In the genomic region with DNA sequence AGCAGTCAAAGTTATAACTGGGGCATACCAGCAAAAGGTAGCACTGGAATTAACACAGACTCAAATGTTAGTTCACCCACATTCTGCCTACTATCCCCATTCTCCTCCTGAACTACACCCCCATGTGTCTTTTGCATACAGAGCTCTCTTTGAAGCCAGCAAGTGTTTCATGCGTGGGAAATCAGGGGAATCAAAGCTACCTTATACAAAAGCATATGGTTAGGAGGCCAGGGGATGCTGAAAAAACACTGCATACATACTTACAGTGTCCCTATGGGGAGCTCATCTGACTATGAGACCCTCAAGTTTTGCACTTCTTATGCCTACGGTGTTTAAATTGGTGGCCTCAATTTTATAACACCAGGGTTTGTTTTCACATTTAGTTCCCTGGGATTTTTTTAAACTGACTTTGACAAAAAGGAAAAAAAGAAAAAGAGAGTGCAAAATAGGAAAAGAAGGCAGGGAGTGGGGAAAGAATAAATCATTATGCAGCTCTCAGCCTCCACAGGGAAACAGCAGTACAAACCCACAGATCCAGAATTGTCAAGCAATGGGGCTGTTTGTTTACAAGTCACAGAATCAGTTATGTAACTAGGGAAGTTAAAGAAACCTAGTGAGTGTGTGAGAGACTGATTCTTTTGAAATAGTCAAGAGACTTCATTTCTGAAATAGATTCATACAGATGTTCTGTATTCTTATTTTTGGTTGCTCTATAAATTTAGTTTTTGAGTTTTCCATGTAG, we compare ENCODE assay signal across 20 cellular contexts. TPM values are rescaled to one million over a fixed set of nuclear protein-coding genes. Genes with fewer than 3 reads are reported as not detected.
DNase-seq lines count a peak whose midpoint lies in the region; ATAC-seq, FAIRE-seq and TF ChIP-seq lines count a peak whose summit lies in the region.
"Had no signal": no experiment of that assay in that cellular context is flagged by ENCODE, and none has a peak within 500 bp of the region (broad histone marks: within the 10 kb centered on the region; RNA-seq: fewer than 3 reads in every experiment).

No MANE protein-coding gene starts in this region.

- no peaks in the 10 kb centered on the region for H3K9me3 Mint-ChIP-seq in type B pancreatic cell
- H3K9me3 Mint-ChIP-seq: activated CD4-positive, alpha-beta memory T cell treated with anti-CD3 and anti-CD28 coated beads, Interleukin-2, amount 10 ng/mL, durations not matched to agents 7 days and 5 days; activated naive CD8-positive, alpha-beta T cell treated with anti-CD3 and anti-CD28 coated beads for 36 hours; activated T-cell treated with anti-CD3 and anti-CD28 coated beads, Interleukin-2, amount 50 U/mL, for 72 hours; stimulated activated effector memory CD8-positive, alpha-beta T cell treated with anti-CD3 and anti-CD28 coated beads, Interleukin-12 subunit alpha, Interleukin-12 subunit beta, amount 100 ng/mL, for 72 hours had no signal

- H3K27me3 Mint-ChIP-seq in type B pancreatic cell: no peaks in the 10 kb centered on the region
- H3K27me3 Mint-ChIP-seq: progenitor cell of endocrine pancreas had no signal

- H2AFZ ChIP-seq in K562 (ENCODE audit: low read depth, low read length): peak overlapping the region; percentile 62
- H2AFZ ChIP-seq: hepatocyte had no signal

- no peak overlapping the region for H3K4me2 ChIP-seq in K562 (ENCODE audit: insufficient read depth, low read length)
- H3K4me2 ChIP-seq: hepatocyte had no signal

- H3K9me3 ChIP-seq in K562 (replicated peaks; ENCODE audit: control insufficient read depth, insufficient read depth, low read depth, low read length): no peaks in the 10 kb centered on the region
- H3K9me3 ChIP-seq: breast epithelium, spleen had no signal

- H3K36me3 ChIP-seq in K562 (ENCODE audit: control insufficient read depth, insufficient read depth, low read length): no peaks in the 10 kb centered on the region
- H3K36me3 ChIP-seq in brain microvascular endothelial cell (replicated peaks): no peaks in the 10 kb centered on the region
- H3K36me3 ChIP-seq: breast epithelium, spleen had no signal

- H3K9me1 ChIP-seq in K562 (ENCODE audit: control insufficient read depth, insufficient read depth, low read length): no peaks in the 10 kb centered on the region

- H3K27me3 ChIP-seq in K562 (ENCODE audit: control insufficient read depth in 2 of 2, insufficient read depth in 2 of 2, low read length in 2 of 2) (no peaks in the 10 kb centered on the region), brain microvascular endothelial cell (replicated peaks) (no peaks in the 10 kb centered on the region)
- H3K27me3 ChIP-seq: breast epithelium, spleen had no signal

- H4K20me1 ChIP-seq in K562 (replicated peaks; ENCODE audit: control insufficient read depth, insufficient read depth, low read length): no peaks in the 10 kb centered on the region

- H3K4me1 ChIP-seq in K562 (replicated peaks in 1 of 2; ENCODE audit: control insufficient read depth in 2 of 2, insufficient read depth in 2 of 2, low read length in 2 of 2): no peaks in the 10 kb centered on the region
- H3K4me1 ChIP-seq: breast epithelium had no signal

- FAIRE-seq in K562 (lab: Jason Lieb, UNC): no peak

- H3K4me3 Mint-ChIP-seq in type B pancreatic cell: no peak overlapping the region
- H3K4me3 Mint-ChIP-seq: activated CD4-positive, alpha-beta memory T cell treated with anti-CD3 and anti-CD28 coated beads, Interleukin-2, amount 10 ng/mL, durations not matched to agents 7 days and 5 days; activated naive CD8-positive, alpha-beta T cell treated with anti-CD3 and anti-CD28 coated beads for 36 hours; activated T-cell treated with anti-CD3 and anti-CD28 coated beads, Interleukin-2, amount 50 U/mL, for 72 hours; stimulated activated effector memory CD8-positive, alpha-beta T cell treated with anti-CD3 and anti-CD28 coated beads, Interleukin-12 subunit alpha, Interleukin-12 subunit beta, amount 100 ng/mL, for 72 hours had no signal

- no TSS peak for BruUV-seq in K562 (replicated peaks; lab: Mats Ljungman, UMichigan)

- no peak for ATAC-seq in K562
- ATAC-seq: activated T-cell treated with anti-CD3 and anti-CD28 coated beads, Interleukin-2, amount 50 U/mL, for 72 hours; stimulated activated effector memory CD8-positive, alpha-beta T cell treated with anti-CD3 and anti-CD28 coated beads, Interleukin-12 subunit alpha, Interleukin-12 subunit beta, amount 100 ng/mL, for 72 hours had no signal

- TF ChIP-seq RAD21 in K562 (CRISPR knock-in tag; conservative IDR thresholded peaks at IDR 0.05 in 1 of 2, IDR thresholded peaks at IDR 0.05 in 1 of 2): no peak

- no peak for TF ChIP-seq CTCF in NB4 (IDR thresholded peaks at IDR 0.05; ENCODE audit: low read depth, low read length)
- no peak for TF ChIP-seq CTCF in K562 (IDR thresholded peaks at IDR 0.05 in 2 of 3, conservative IDR thresholded peaks at IDR 0.05 in 1 of 3; ENCODE audit: insufficient read depth in 2 of 3, low read depth in 1 of 3, low read length in 3 of 3)
- no peak for TF ChIP-seq CTCF in brain microvascular endothelial cell (IDR thresholded peaks at IDR 0.05; ENCODE audit: low read depth, low read length, missing control alignments)
- TF ChIP-seq CTCF in type B pancreatic cell (conservative IDR thresholded peaks at IDR 0.05): no peak

- TF ChIP-seq POLR2A in NB4 (IDR thresholded peaks at IDR 0.05; ENCODE audit: extremely low read depth, insufficient read length) (no peak), K562 (conservative IDR thresholded peaks at IDR 0.05) (no peak)

- POLR2A ChIA-PET in K562 (lab: Yijun Ruan, JAX): no interaction called here

- intact Hi-C loops in K562 (cut with micrococcal nuclease): no loop called here

- DNase-seq in Ammon's horn (ENCODE audit: low spot score) (peak; percentile 76), NB4 (ENCODE audit: low read depth) (peak; percentile 44), K562 (ENCODE audit: extremely low read depth in 1 of 4, low spot score in 3 of 4) (no peak), midbrain (lab: John Stamatoyannopoulos, UW) (peak; percentile 62), brain microvascular endothelial cell (no peak), COLO829 (ENCODE audit: low spot score) (no peak), type B pancreatic cell (ENCODE audit: extremely low spot score, unreplicated experiment) (no peak)
- DNase-seq in NK-92 treated with Interleukin-12 subunit alpha and Interleukin-12 subunit beta, amount 100 ng/mL, for 24 hours (lab: John Stamatoyannopoulos, UW): no peak
- DNase-seq: ACHN; activated CD4-positive, alpha-beta memory T cell treated with anti-CD3 and anti-CD28 coated beads, Interleukin-2, amount 10 ng/mL, durations not matched to agents 7 days and 5 days; activated naive CD8-positive, alpha-beta T cell treated with anti-CD3 and anti-CD28 coated beads for 36 hours; activated T-cell treated with anti-CD3 and anti-CD28 coated beads, Interleukin-2, amount 50 U/mL, for 72 hours; EL; NCI-H187; NCI-H510A treated with DMSO at 0.1 percent for 48 hours; spleen had no signal

- CTCF ChIA-PET in K562 (lab: Yijun Ruan, JAX; ENCODE audit: low intra/inter-chr PET ratio): no interaction called here

- peaks cover 5% of the 10 kb centered on the region for H3K4me1 Mint-ChIP-seq in type B pancreatic cell (ENCODE audit: unreplicated experiment)
- H3K4me1 Mint-ChIP-seq: activated CD4-positive, alpha-beta memory T cell treated with anti-CD3 and anti-CD28 coated beads, Interleukin-2, amount 10 ng/mL, durations not matched to agents 7 days and 5 days; activated naive CD8-positive, alpha-beta T cell treated with anti-CD3 and anti-CD28 coated beads for 36 hours; stimulated activated effector memory CD8-positive, alpha-beta T cell treated with anti-CD3 and anti-CD28 coated beads, Interleukin-12 subunit alpha, Interleukin-12 subunit beta, amount 100 ng/mL, for 72 hours had no signal

- in situ Hi-C loops in K562 (cut with MboI) (no loop called here), brain microvascular endothelial cell (cut with HindIII; ENCODE audit: low pct_ligation_motif_present, low sequenced_read_pairs) (no loop called here)

- no peak overlapping the region for H3K27ac ChIP-seq in K562 (ENCODE audit: extremely low read depth, low read depth, low read length)
- H3K27ac ChIP-seq in brain microvascular endothelial cell: no peak overlapping the region
- H3K27ac ChIP-seq: breast epithelium, hepatocyte, spleen had no signal

- no peaks in the 10 kb centered on the region for H3K36me3 Mint-ChIP-seq in type B pancreatic cell
- H3K36me3 Mint-ChIP-seq: activated naive CD8-positive, alpha-beta T cell treated with anti-CD3 and anti-CD28 coated beads for 36 hours; stimulated activated effector memory CD8-positive, alpha-beta T cell treated with anti-CD3 and anti-CD28 coated beads, Interleukin-12 subunit alpha, Interleukin-12 subunit beta, amount 100 ng/mL, for 72 hours had no signal

- no peaks in the 10 kb centered on the region for H3K79me2 ChIP-seq in K562 (ENCODE audit: control insufficient read depth, insufficient read depth, low read length)
- H3K79me2 ChIP-seq: hepatocyte had no signal

- no peak overlapping the region for H3K9ac ChIP-seq in K562 (ENCODE audit: insufficient read depth in 1 of 2, low read depth in 2 of 2, low read length in 2 of 2)

- H3K4me3 ChIP-seq in NB4 (ENCODE audit: low read depth, low read length) (no peak overlapping the region), K562 (no peak overlapping the region), brain microvascular endothelial cell (ENCODE audit: low read depth, low read length) (no peak overlapping the region)
- H3K4me3 ChIP-seq: breast epithelium, hepatocyte, spleen had no signal

- H3K27ac Mint-ChIP-seq in type B pancreatic cell: no peak overlapping the region
- H3K27ac Mint-ChIP-seq: activated CD4-positive, alpha-beta memory T cell treated with anti-CD3 and anti-CD28 coated beads, Interleukin-2, amount 10 ng/mL, durations not matched to agents 7 days and 5 days; activated naive CD8-positive, alpha-beta T cell treated with anti-CD3 and anti-CD28 coated beads for 36 hours; activated T-cell treated with anti-CD3 and anti-CD28 coated beads, Interleukin-2, amount 50 U/mL, for 72 hours; progenitor cell of endocrine pancreas; stimulated activated effector memory CD8-positive, alpha-beta T cell treated with anti-CD3 and anti-CD28 coated beads, Interleukin-12 subunit alpha, Interleukin-12 subunit beta, amount 100 ng/mL, for 72 hours had no signal

- no peak for TF ChIP-seq EP300 in K562 (IDR thresholded peaks at IDR 0.05; ENCODE audit: low read length)

- WGBS in K562 (ENCODE audit: insufficient coverage, low coverage, missing lambda C conversion rate): 43% methylated on average over 2 of the region's 2 CpGs

RNA-seq across cellular contexts. Expression of a gene that starts 20.1 kb away (rescaled TPM):
- total RNA-seq in K562 (2011; cell fraction: chromatin; rRNA removed; ENCODE audit: low replicate concordance): 5.5 and 20.3 TPM in 2 replicates
- total RNA-seq in K562 (2011; cell fraction: nucleolus; rRNA removed): 4.0 and 5.4 TPM in 2 replicates
- total RNA-seq in K562 (2011; cell fraction: nucleoplasm; rRNA removed): 16.5 and 35.3 TPM in 2 replicates
- total RNA-seq in K562 (2014; rRNA removed) (10.5 and 12.5 TPM in 2 replicates), K562 (2014; rRNA removed; fragmentation: Illumina TruSeq; extraction: Trizol) (38.1 and 44.4 TPM in 2 replicates), K562 (2015; rRNA removed; fragmentation: Illumina TruSeq; extraction: Trizol) (29.3 and 30.0 TPM in 2 replicates), K562 (2021) (69.5 and 70.0 TPM in 2 replicates), type B pancreatic cell (ENCODE audit: low replicate concordance) (46.3 and 46.5 TPM in 2 replicates)
- polyA plus RNA-seq in K562 (2011; rRNA removed) (6.9 and 22.2 TPM in 2 replicates), K562 (2014; fragmentation: Illumina TruSeq; extraction: Trizol) (44.2 and 48.8 TPM in 2 replicates), K562 (2014; fragmentation: Nextera tagmentation; extraction: Ambion mirVana) (10 to 100 TPM in 1 of 2 experiments, 1 to 10 TPM in 1; 3.7 to 12.3 TPM), K562 (2014; rRNA removed) (23.2 and 24.8 TPM in 2 replicates)
- polyA plus RNA-seq in K562 (2011; cell fraction: cytosol; rRNA removed): 4.3 and 6.2 TPM in 2 replicates
- 4.3 and 5.0 TPM in 2 replicates for polyA plus RNA-seq in K562 (2011; cell fraction: nucleus; rRNA removed)
- 39.5 and 45.7 TPM in 2 replicates for polyA plus RNA-seq in K562 (2012)
- 18.4 and 33.2 TPM in 2 replicates for polyA minus RNA-seq in K562 (2011; rRNA and poly(A)+ RNA removed)
- 16.5 and 25.1 TPM in 2 replicates for polyA minus RNA-seq in K562 (2011; cell fraction: cytosol; rRNA and poly(A)+ RNA removed)
- 5.4 and 6.0 TPM in 2 replicates for polyA minus RNA-seq in K562 (2011; cell fraction: nucleus; rRNA and poly(A)+ RNA removed)

RNA-seq across cellular contexts. Expression of a gene that starts 47.3 kb away (rescaled TPM):
- 0.42 and 1.1 TPM in 2 replicates for total RNA-seq in K562 (2011; cell fraction: chromatin; rRNA removed; ENCODE audit: low replicate concordance)
- 0.83 and 1.2 TPM in 2 replicates for total RNA-seq in K562 (2011; cell fraction: nucleolus; rRNA removed)
- total RNA-seq in K562 (2011; cell fraction: nucleoplasm; rRNA removed): 0.51 and 1.5 TPM in 2 replicates
- 0.59 and 1.6 TPM in 2 replicates for total RNA-seq in K562 (2014; rRNA removed)
- total RNA-seq in K562 (2014; rRNA removed; fragmentation: Illumina TruSeq; extraction: Trizol): 1.1 TPM in 2 replicates
- 1.3 and 1.8 TPM in 2 replicates for total RNA-seq in K562 (2015; rRNA removed; fragmentation: Illumina TruSeq; extraction: Trizol)
- total RNA-seq in K562 (2021): 1.3 and 1.6 TPM in 2 replicates
- polyA plus RNA-seq in K562 (2011; rRNA removed): 0.30 and 1.9 TPM in 2 replicates
- polyA plus RNA-seq in K562 (2011; cell fraction: cytosol; rRNA removed): 0.22 and 1.1 TPM in 2 replicates
- polyA plus RNA-seq in K562 (2011; cell fraction: nucleus; rRNA removed): 0.10 and 1.9 TPM in 2 replicates
- polyA plus RNA-seq in K562 (2012): 3.5 and 4.2 TPM in 2 replicates
- polyA plus RNA-seq in K562 (2014; fragmentation: Illumina TruSeq; extraction: Trizol): 1.0 and 2.1 TPM in 2 replicates
- 1 to 10 TPM; 1.3 to 1.6 TPM for polyA plus RNA-seq in K562 (2014; fragmentation: Nextera tagmentation; extraction: Ambion mirVana)
- polyA plus RNA-seq in K562 (2014; rRNA removed): 1.3 and 1.5 TPM in 2 replicates
- 0.30 and 0.67 TPM in 2 replicates for polyA minus RNA-seq in K562 (2011; rRNA and poly(A)+ RNA removed)
- 1.8 TPM in 1 of 2 replicates, not detected in the other for polyA minus RNA-seq in K562 (2011; cell fraction: cytosol; rRNA and poly(A)+ RNA removed)
- 0.56 and 1.2 TPM in 2 replicates for polyA minus RNA-seq in K562 (2011; cell fraction: nucleus; rRNA and poly(A)+ RNA removed)
- 0.36 and 15.0 TPM in 2 replicates for total RNA-seq in type B pancreatic cell (ENCODE audit: low replicate concordance)
- total RNA-seq: activated CD4-positive, alpha-beta memory T cell treated with anti-CD3 and anti-CD28 coated beads, Interleukin-2, amount 10 ng/mL, durations not matched to agents 7 days and 5 days; activated naive CD8-positive, alpha-beta T cell treated with anti-CD3 and anti-CD28 coated beads for 36 hours; activated T-cell treated with anti-CD3 and anti-CD28 coated beads, Interleukin-2, amount 50 U/mL, for 72 hours; progenitor cell of endocrine pancreas had no signal

Comparison
In these comparisons a context has a peak if more than half of its experiments do, and no peak if none do; other contexts are left out.
1. DNase-seq: peak in Ammon's horn (single experiment), NB4 (single experiment) and midbrain (single experiment); none in K562 (0 of 4), brain microvascular endothelial cell (single experiment), COLO829 (single experiment), type B pancreatic cell (single experiment) and NK-92 treated with Interleukin-12 subunit alpha and Interleukin-12 subunit beta, amount 100 ng/mL, for 24 hours (single experiment).